27 cellular contexts compared by ENCODE assay signal in genomic region chr3:120410541-120410940, GRCh38. TPM values are rescaled to one million over a fixed set of nuclear protein-coding genes. Genes with fewer than 3 reads are reported as not detected.
A peak's percentile ranks its signal among the peaks of the same experiment; 100 is the strongest.
DNase-seq lines count a peak whose midpoint lies in the region; ATAC-seq and TF ChIP-seq lines count a peak whose summit lies in the region.
"Had no signal": no experiment of that assay in that cellular context is flagged by ENCODE, and none has a peak within 500 bp of the region (broad histone marks: within the 10 kb centered on the region; RNA-seq: fewer than 3 reads in every experiment).

No MANE protein-coding gene starts in this region.

- intact Hi-C loops in left lung (cut with DNase I) = no loop called here

- H3K4me3 ChIP-seq in fibroblast of pulmonary artery (replicated peaks; ENCODE audit: low read depth, low read length) (no peak overlapping the region), left lung (no peak overlapping the region)
- H3K4me3 ChIP-seq: PC-9, SJSA1 had no signal

- no peak overlapping the region for H3K4me3 Mint-ChIP-seq in chondrocyte (ENCODE audit: unreplicated experiment)
- H3K4me3 Mint-ChIP-seq: B cell; CD8-positive, alpha-beta memory T cell had no signal

- no peaks in the 10 kb centered on the region for H3K27me3 Mint-ChIP-seq in chondrocyte (ENCODE audit: low read depth)
- H3K27me3 Mint-ChIP-seq: B cell had no signal

- peaks cover 0 to 2% of the 10 kb centered on the region in 2 donors for H3K4me1 ChIP-seq in left lung
- H3K4me1 ChIP-seq: SJSA1 had no signal

- peak overlapping the region; percentile 22 for H3K27ac Mint-ChIP-seq in chondrocyte (ENCODE audit: unreplicated experiment)
- H3K27ac Mint-ChIP-seq: B cell; CD8-positive, alpha-beta memory T cell had no signal

- ATAC-seq in left lung = no peak
- ATAC-seq in GM18907 (IDR thresholded peaks at IDR 0.05; ENCODE audit: unreplicated experiment) = no peak

- H3K4me1 Mint-ChIP-seq in chondrocyte (ENCODE audit: low read depth) = peaks cover 3% of the 10 kb centered on the region
- H3K4me1 Mint-ChIP-seq: CD8-positive, alpha-beta memory T cell had no signal

- H3K36me3 Mint-ChIP-seq in chondrocyte (ENCODE audit: low read depth) = peaks cover 53% of the 10 kb centered on the region
- H3K36me3 Mint-ChIP-seq: CD8-positive, alpha-beta memory T cell had no signal

- no peak overlapping the region for H3K27ac ChIP-seq in left lung
- H3K27ac ChIP-seq: 22Rv1, C4-2B, PC-9, SJSA1 had no signal

- TF ChIP-seq CTCF in chondrocyte (IDR thresholded peaks at IDR 0.05) = no peak
- no peak for TF ChIP-seq CTCF in fibroblast of pulmonary artery (IDR thresholded peaks at IDR 0.05; ENCODE audit: low read length, missing control alignments)
- TF ChIP-seq CTCF in left lung (IDR thresholded peaks at IDR 0.05) = no peak

- H3K36me3 ChIP-seq in left lung = peaks cover 0 to 26% of the 10 kb centered on the region in 2 donors

- peak; percentile 8 for DNase-seq in NCI-H1694 (lab: John Stamatoyannopoulos, UW)
- DNase-seq in NCI-H1694 treated with DMSO at 0.1 percent for 48 hours (lab: John Stamatoyannopoulos, UW) = no peak
- no peak for DNase-seq in chondrocyte (ENCODE audit: low spot score)
- peak; percentile 39 for DNase-seq in fibroblast of pulmonary artery (ENCODE audit: low read depth)
- DNase-seq in left lung = no peak
- DNase-seq in NCI-H2227 (lab: John Stamatoyannopoulos, UW; ENCODE audit: unreplicated experiment) = no peak
- DNase-seq: CD8-positive, alpha-beta memory T cell; DMS 273 treated with DMSO at 0.1 percent for 48 hours; DMS79; EL; GF-D8; NCI-H1048; NCI-H1417; NCI-H187; NCI-H2081 treated with DMSO at 0.1 percent for 48 hours; NCI-H2171; NCI-H524; NCI-H748 treated with DMSO at 0.1 percent for 48 hours; NK-92 treated with Interleukin-12 subunit alpha and Interleukin-12 subunit beta, amount 100 ng/mL, for 24 hours; PC-9; Right ventricle myocardium superior had no signal

- H3K9me3 ChIP-seq in left lung = no peaks in the 10 kb centered on the region
- H3K9me3 ChIP-seq: SJSA1 had no signal

- no peaks in the 10 kb centered on the region for H3K27me3 ChIP-seq in left lung
- H3K27me3 ChIP-seq: SJSA1 had no signal

- H3K9me3 Mint-ChIP-seq in chondrocyte (ENCODE audit: low read depth) = no peaks in the 10 kb centered on the region
- H3K9me3 Mint-ChIP-seq: CD8-positive, alpha-beta memory T cell had no signal

RNA-seq across cellular contexts. Expression of gene FSTL1, which starts 40.3 kb away (rescaled TPM):
- 2,561 to 3,511 TPM (median 3,398 TPM) in 3 replicates for total RNA-seq in chondrocyte
- total RNA-seq in left lung = 100 to 1,000 TPM; 265 to 530 TPM
- total RNA-seq: B cell, HT-29 had no signal

Comparison
In these comparisons a context has a peak if more than half of its experiments do, and no peak if none do; other contexts are left out.
1. DNase-seq: peak in NCI-H1694 (single experiment) and fibroblast of pulmonary artery (single experiment); none in NCI-H1694 treated with DMSO at 0.1 percent for 48 hours (single experiment), chondrocyte (single experiment), left lung (0 of 2) and NCI-H2227 (single experiment).